ENCODE assay signal across 18 cellular contexts in genomic region chr11:95768521-95768920, GRCh38.
"Had no signal": no experiment of that assay in that cellular context is flagged by ENCODE, and none has a peak within 500 bp of the region (broad histone marks: within the 10 kb centered on the region; RNA-seq: fewer than 3 reads in every experiment).

No MANE protein-coding gene starts in this region.

- H3K4me1 ChIP-seq: lower lobe of right lung, tibial artery, uterus had no signal

- H3K27ac ChIP-seq: lower lobe of right lung, tibial artery had no signal

- H3K27me3 ChIP-seq: dorsolateral prefrontal cortex, tibial artery, uterus had no signal

- H3K4me3 ChIP-seq: dorsolateral prefrontal cortex, lower lobe of right lung, tibial artery, uterus had no signal

- H3K9me3 ChIP-seq: lower lobe of right lung, tibial artery, uterus had no signal

- DNase-seq: activated CD4-positive, alpha-beta T cell treated with anti-CD3 and anti-CD28 coated beads, Interleukin-2, amount 10 ng/mL, durations not matched to agents 24 days and 14 days; activated CD8-positive, alpha-beta memory T cell treated with anti-CD3 and anti-CD28 coated beads, Interleukin-2, amount 50 U/mL, for 4 hours; activated gamma-delta T cell; activated naive CD8-positive, alpha-beta T cell treated with anti-CD3 and anti-CD28 coated beads for 36 hours; caudate nucleus; dorsolateral prefrontal cortex; foreskin melanocyte; glutamatergic neuron; hippocampal formation; lower lobe of right lung; nephron progenitor cell; occipital lobe; retina; stimulated activated CD8-positive, alpha-beta memory T cell treated with anti-CD3 and anti-CD28 coated beads, Interleukin-4, amount 100 ng/mL, for 48 hours; stimulated activated naive CD4-positive, alpha-beta T cell; substantia nigra; tibial artery; uterus had no signal

- H3K36me3 ChIP-seq: uterus had no signal
